Comparison of ENCODE assay signal across 16 cellular contexts in genomic region chr16:89121691-89122321, GRCh38. TPM values are rescaled to one million over a fixed set of nuclear protein-coding genes. Genes with fewer than 3 reads are reported as not detected.
DNase-seq lines count a peak whose midpoint lies in the region; ATAC-seq and TF ChIP-seq lines count a peak whose summit lies in the region.
"Had no signal": no experiment of that assay in that cellular context is flagged by ENCODE, and none has a peak within 500 bp of the region (broad histone marks: within the 10 kb centered on the region; RNA-seq: fewer than 3 reads in every experiment).

No MANE protein-coding gene starts in this region.

- H3K9me3 ChIP-seq in right atrium auricular region (peaks cover 0 to 10% of the 10 kb centered on the region in 2 donors), T-helper 17 cell (ENCODE audit: control insufficient read depth, low read length, poor library complexity, severe bottlenecking) (no peaks in the 10 kb centered on the region), aorta (ENCODE audit: control insufficient read depth, low read length) (no peaks in the 10 kb centered on the region)
- H3K9me3 ChIP-seq: Caco-2, upper lobe of right lung had no signal

- no peaks in the 10 kb centered on the region for H3K4me1 ChIP-seq in right atrium auricular region
- no peaks in the 10 kb centered on the region for H3K4me1 ChIP-seq in aorta (ENCODE audit: control insufficient read depth in 1 of 2, insufficient read depth in 2 of 2, low read length in 2 of 2)
- H3K4me1 ChIP-seq: Caco-2, upper lobe of right lung had no signal

- 91 to 92% methylated on average over 23 to 24 of the region's 24 CpGs for WGBS in aorta, 2 donors

- peak overlapping the region; percentile 85 for H3K27ac Mint-ChIP-seq in T-helper 17 cell
- peak overlapping the region; percentile 93 for H3K27ac Mint-ChIP-seq in memory B cell
- H3K27ac Mint-ChIP-seq: activated T-helper 2 cell treated with anti-CD3 and anti-CD28 coated beads, Interferon-gamma antibody, Interleukin-2, Interleukin-4, amounts not matched to agents 10 μg/mL and 5 μg/mL and 100 μg/mL, durations not matched to agents 14 hours and 24 hours and 36 hours had no signal

- H3K27me3 Mint-ChIP-seq in T-helper 17 cell: no peaks in the 10 kb centered on the region
- H3K27me3 Mint-ChIP-seq in memory B cell: no peaks in the 10 kb centered on the region
- H3K27me3 Mint-ChIP-seq: T-cell had no signal

- ATAC-seq in Right ventricle myocardium superior (ENCODE audit: poor library complexity) (no peak), T-helper 17 cell (no peak), memory B cell (ENCODE audit: low read depth) (no peak), aorta (ENCODE audit: low FRiP score) (no peak), esophagus mucosa (no peak)

- intact Hi-C loops in Right ventricle myocardium superior (cut with DNase I) (no loop called here), aorta (cut with DNase I) (no loop called here)

- no peaks in the 10 kb centered on the region for H3K27me3 ChIP-seq in right atrium auricular region
- H3K27me3 ChIP-seq in aorta (ENCODE audit: control insufficient read depth in 1 of 2, insufficient read depth in 2 of 2, low read length in 1 of 2): no peaks in the 10 kb centered on the region
- H3K27me3 ChIP-seq: upper lobe of right lung had no signal

- DNase-seq in Right ventricle myocardium superior (peak; percentile 27), right atrium auricular region (ENCODE audit: low spot score) (no peak), T-helper 17 cell (no peak), memory B cell (ENCODE audit: low spot score in 2 of 2) (no peak), aorta (peak; percentile 44 to 53), DMS114 treated with DMSO at 0.1 percent for 48 hours (lab: John Stamatoyannopoulos, UW; ENCODE audit: unreplicated experiment) (no peak), NCI-H226 (no peak)
- DNase-seq: Caco-2, immature natural killer cell, NCI-H446, retina, WERI-Rb-1 had no signal

- peaks cover 5% of the 10 kb centered on the region for H3K36me3 Mint-ChIP-seq in T-helper 17 cell (ENCODE audit: low read depth)
- peaks cover 24% of the 10 kb centered on the region for H3K36me3 Mint-ChIP-seq in memory B cell

- peaks cover 18% of the 10 kb centered on the region for H3K4me1 Mint-ChIP-seq in T-helper 17 cell
- H3K4me1 Mint-ChIP-seq in memory B cell: peaks cover 21% of the 10 kb centered on the region

- no peaks in the 10 kb centered on the region for H3K9me3 Mint-ChIP-seq in memory B cell
- H3K9me3 Mint-ChIP-seq: immature natural killer cell, T-cell had no signal

- H3K4me3 Mint-ChIP-seq in T-helper 17 cell (no peak overlapping the region), memory B cell (no peak overlapping the region)
- H3K4me3 Mint-ChIP-seq: immature natural killer cell had no signal

- TF ChIP-seq CTCF in right atrium auricular region (IDR thresholded peaks at IDR 0.05): no peak

- H3K27ac ChIP-seq in right atrium auricular region: no peak overlapping the region
- no peak overlapping the region for H3K27ac ChIP-seq in aorta (ENCODE audit: low read depth in 1 of 2, low read length in 2 of 2)
- H3K27ac ChIP-seq: upper lobe of right lung, WERI-Rb-1 had no signal

- H3K36me3 ChIP-seq in right atrium auricular region (peaks cover 34% of the 10 kb centered on the region), aorta (ENCODE audit: control insufficient read depth in 1 of 2, insufficient read depth in 2 of 2, low read length in 1 of 2) (peaks cover 0 to 8% of the 10 kb centered on the region in 2 donors)
- H3K36me3 ChIP-seq: WERI-Rb-1 had no signal

- no peak overlapping the region for H3K4me3 ChIP-seq in right atrium auricular region
- H3K4me3 ChIP-seq in aorta (ENCODE audit: low read length in 2 of 2): no peak overlapping the region
- H3K4me3 ChIP-seq: upper lobe of right lung had no signal

RNA-seq across cellular contexts. Expression of gene ACSF3, which starts 28.2 kb away (rescaled TPM):
- total RNA-seq in Right ventricle myocardium superior: 15.5 TPM
- 10 to 100 TPM; 13.4 to 15.9 TPM for total RNA-seq in right atrium auricular region
- 10 to 100 TPM; 48.0 to 53.6 TPM for total RNA-seq in T-helper 17 cell
- 10 to 100 TPM; 19.3 to 33.2 TPM for total RNA-seq in aorta
- 10 to 100 TPM; 20.0 to 48.4 TPM for polyA plus RNA-seq in aorta
- 14.1 TPM for total RNA-seq in esophagus mucosa

RNA-seq across cellular contexts. Expression of gene CDH15, which starts 49.7 kb away (rescaled TPM):
- total RNA-seq in Right ventricle myocardium superior: not detected
- not detected for total RNA-seq in right atrium auricular region
- under 1 TPM in 1 of 2 donors, not detected in 1; 0.12 TPM for total RNA-seq in T-helper 17 cell
- under 1 TPM in 1 of 2 donors, not detected in 1; 0.21 TPM for total RNA-seq in aorta
- polyA plus RNA-seq in aorta: under 1 TPM in 1 of 2 donors, not detected in 1; 0.08 TPM
- not detected for total RNA-seq in esophagus mucosa
- total RNA-seq: activated T-helper 2 cell treated with anti-CD3 and anti-CD28 coated beads, Interferon-gamma antibody, Interleukin-2, Interleukin-4, amounts not matched to agents 10 μg/mL and 5 μg/mL and 100 μg/mL, durations not matched to agents 14 hours and 24 hours and 36 hours; Caco-2 had no signal
- polyA plus RNA-seq: immature natural killer cell had no signal

Comparison
In these comparisons a context has a peak if more than half of its experiments do, and no peak if none do; other contexts are left out.
1. DNase-seq: peak in Right ventricle myocardium superior (single experiment) and aorta (2 of 2); none in right atrium auricular region (single experiment), T-helper 17 cell (0 of 3), memory B cell (0 of 2), DMS114 treated with DMSO at 0.1 percent for 48 hours (single experiment) and NCI-H226 (single experiment).